Comparison of ENCODE assay signal across 12 cellular contexts in genomic region chr18:42025974-42026625, GRCh38.
DNase-seq lines count a peak whose midpoint lies in the region; ATAC-seq lines count a peak whose summit lies in the region.
"Had no signal": no experiment of that assay in that cellular context is flagged by ENCODE, and none has a peak within 500 bp of the region (broad histone marks: within the 10 kb centered on the region; RNA-seq: fewer than 3 reads in every experiment).

No MANE protein-coding gene starts in this region.

- H3K27ac Mint-ChIP-seq in CD4-positive, alpha-beta memory T cell, result peak overlapping the region; percentile 13 to 71 (median 59)
- H3K27ac Mint-ChIP-seq: B cell had no signal

- intact Hi-C loops in CD4-positive, alpha-beta memory T cell (cut with micrococcal nuclease), result no loop called here
- intact Hi-C loops in left colon (cut with DNase I, micrococcal nuclease), result no loop called here

- H3K27ac ChIP-seq in CD4-positive, alpha-beta memory T cell (ENCODE audit: low read depth, low read length), result no peak overlapping the region
- H3K27ac ChIP-seq: gastrocnemius medialis, skin epidermis had no signal

- no peaks in the 10 kb centered on the region for H3K9me3 ChIP-seq in CD4-positive, alpha-beta memory T cell (ENCODE audit: control insufficient read depth in 1 of 2, low read length in 2 of 2)
- H3K9me3 ChIP-seq: gastrocnemius medialis, MG63 had no signal

- peaks cover 24% of the 10 kb centered on the region for H3K4me1 ChIP-seq in CD4-positive, alpha-beta memory T cell (ENCODE audit: insufficient read depth, low read length)
- H3K4me1 ChIP-seq: gastrocnemius medialis had no signal

- POLR2A ChIA-PET in CD4-positive, alpha-beta memory T cell (lab: Charles Lee; ENCODE audit: partially characterized antibody), result no interaction called here

- H3K27me3 ChIP-seq in CD4-positive, alpha-beta memory T cell (ENCODE audit: insufficient read depth, low read length), result no peaks in the 10 kb centered on the region
- H3K27me3 ChIP-seq: gastrocnemius medialis, MG63 had no signal

- peaks cover 20 to 41% of the 10 kb centered on the region in 2 donors for H3K36me3 Mint-ChIP-seq in CD4-positive, alpha-beta memory T cell

- H3K27me3 Mint-ChIP-seq in CD4-positive, alpha-beta memory T cell, result no peaks in the 10 kb centered on the region
- H3K27me3 Mint-ChIP-seq: B cell had no signal

- H3K9me3 Mint-ChIP-seq in CD4-positive, alpha-beta memory T cell, result no peaks in the 10 kb centered on the region

- no peak overlapping the region for H3K4me3 Mint-ChIP-seq in CD4-positive, alpha-beta memory T cell
- H3K4me3 Mint-ChIP-seq: B cell had no signal

- peaks cover 13% of the 10 kb centered on the region for H3K36me3 ChIP-seq in CD4-positive, alpha-beta memory T cell (ENCODE audit: insufficient read depth, low read length)

- DNase-seq in CD4-positive, alpha-beta memory T cell, result no peak
- DNase-seq in NCI-H146 (lab: John Stamatoyannopoulos, UW), result no peak
- DNase-seq in DMS79 treated with DMSO at 0.1 percent for 48 hours (lab: John Stamatoyannopoulos, UW), result no peak
- DNase-seq in left colon, result no peak
- DNase-seq in COLO668 (lab: John Stamatoyannopoulos, UW; ENCODE audit: unreplicated experiment), result no peak
- DNase-seq: gastrocnemius medialis, MG63 had no signal

- H3K4me1 Mint-ChIP-seq in CD4-positive, alpha-beta memory T cell, result peaks cover 20 to 35% (median 27%) of the 10 kb centered on the region in 4 donors
- H3K4me1 Mint-ChIP-seq: B cell had no signal

- no peak overlapping the region for H3K4me3 ChIP-seq in CD4-positive, alpha-beta memory T cell (ENCODE audit: low read length in 2 of 2)
- H3K4me3 ChIP-seq: gastrocnemius medialis, MG63, skin epidermis had no signal

- CTCF ChIA-PET in CD4-positive, alpha-beta memory T cell (lab: Charles Lee; ENCODE audit: partially characterized antibody), result interaction anchor here (1.0 to 3.9 kb wide), 4 partner anchors 12 to 25 kb away, joined by 3 to 23 read pairs (median 10); no protein-coding TSS in a partner anchor

- peak; percentile 98 for ATAC-seq in GM18870 (IDR thresholded peaks at IDR 0.05; ENCODE audit: unreplicated experiment)
- ATAC-seq in HG02571 (IDR thresholded peaks at IDR 0.05; ENCODE audit: unreplicated experiment), result peak; percentile 89
- peak; percentile 95 for ATAC-seq in HG03442 (IDR thresholded peaks at IDR 0.05; ENCODE audit: unreplicated experiment)
- ATAC-seq in left colon, result no peak
- ATAC-seq: gastrocnemius medialis had no signal
